Comparison of ENCODE assay signal across 1 cellular context in genomic region chr12:124828264-124829007, GRCh38.
A peak's percentile ranks its signal among the peaks of the same experiment; 100 is the strongest.
TF ChIP-seq lines count a peak whose summit lies in the region.

No MANE protein-coding gene starts in this region.

TF ChIP-seq in A549, 52 proteins besides CTCF, POLR2A, EP300 and RAD21 (continued from another document):
- TF ChIP-seq HOXB5 (CRISPR knock-in tag; IDR thresholded peaks at IDR 0.05): peak; percentile 75
- 0 out of 2 replicates have a peak, but pooled peaks have one; percentile 18 for TF ChIP-seq TFCP2L1 (CRISPR knock-in tag; IDR thresholded peaks at IDR 0.05)
- no peak for TF ChIP-seq MAZ (IDR thresholded peaks at IDR 0.05; ENCODE audit: borderline replicate concordance, low read depth, low read length)
- TF ChIP-seq JUN (IDR thresholded peaks at IDR 0.05): peak in 1 of 2 experiments; percentile 36; a peak in 1 of 5 replicates
- no peak; the same call in 1 of the 2 replicates for TF ChIP-seq RARB (CRISPR knock-in tag; IDR thresholded peaks at IDR 0.05)
- TF ChIP-seq, protein P1, sequence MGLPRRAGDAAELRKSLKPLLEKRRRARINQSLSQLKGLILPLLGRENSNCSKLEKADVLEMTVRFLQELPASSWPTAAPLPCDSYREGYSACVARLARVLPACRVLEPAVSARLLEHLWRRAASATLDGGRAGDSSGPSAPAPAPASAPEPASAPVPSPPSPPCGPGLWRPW (IDR thresholded peaks at IDR 0.05): no peak
- TF ChIP-seq ZFP36 (IDR thresholded peaks at IDR 0.05; ENCODE audit: borderline replicate concordance, partially characterized antibody): peak; percentile 97
- peak; percentile 23; the same call in 1 of the 2 replicates for TF ChIP-seq ESRRA (IDR thresholded peaks at IDR 0.05; ENCODE audit: borderline replicate concordance, low read length)
- no peak for TF ChIP-seq EHF (CRISPR knock-in tag; IDR thresholded peaks at IDR 0.05)
- TF ChIP-seq HOXB13 (CRISPR knock-in tag; IDR thresholded peaks at IDR 0.05; ENCODE audit: low read depth): peak; percentile 9; the same call in 1 of the 2 replicates
